ENCODE assay signal across 21 cellular contexts in genomic region chr1:116486424-116486823, GRCh38.
DNase-seq lines count a peak whose midpoint lies in the region; ATAC-seq, FAIRE-seq and TF ChIP-seq lines count a peak whose summit lies in the region.
"Had no signal": no experiment of that assay in that cellular context is flagged by ENCODE, and none has a peak within 500 bp of the region (broad histone marks: within the 10 kb centered on the region; RNA-seq: fewer than 3 reads in every experiment).

No MANE protein-coding gene starts in this region.

- FAIRE-seq in GM12891 (lab: Jason Lieb, UNC): no peak
- FAIRE-seq: pancreas, small intestine had no signal

- intact Hi-C loops in MCF 10A (cut with micrococcal nuclease) (loop anchor here (5.0 to 10.0 kb wide), 3 partner anchors 109 to 682 kb away; no protein-coding TSS in a partner anchor), breast epithelium (cut with DNase I; ENCODE audit: low total_unique reads) (loop anchor here (5.0 to 10.0 kb wide), 2 partner anchors 122 to 334 kb away; no protein-coding TSS in a partner anchor)
- intact Hi-C loops in CD8-positive, alpha-beta T cell (cut with DNase I, micrococcal nuclease): loop anchor here in 1 of 2 experiments (2.0 to 5.0 kb wide), 2 partner anchors 126 to 779 kb away; no protein-coding TSS in a partner anchor

- H3K36me3 Mint-ChIP-seq in MCF 10A (ENCODE audit: insufficient read depth, unreplicated experiment): peaks cover 5% of the 10 kb centered on the region
- H3K36me3 Mint-ChIP-seq in CD8-positive, alpha-beta T cell: no peaks in the 10 kb centered on the region
- H3K36me3 Mint-ChIP-seq: CD4-positive, CD25-positive, alpha-beta regulatory T cell; naive thymus-derived CD4-positive, alpha-beta T cell had no signal

- no peaks in the 10 kb centered on the region for H3K27me3 Mint-ChIP-seq in MCF 10A (ENCODE audit: insufficient read depth, unreplicated experiment)
- no peaks in the 10 kb centered on the region for H3K27me3 Mint-ChIP-seq in CD8-positive, alpha-beta T cell (ENCODE audit: low read depth)
- H3K27me3 Mint-ChIP-seq: CD4-positive, CD25-positive, alpha-beta regulatory T cell had no signal

- no peak overlapping the region for H3K9ac ChIP-seq in adipocyte (ENCODE audit: low read length)

- H3K9me3 ChIP-seq in breast epithelium (no peaks in the 10 kb centered on the region), adipocyte (ENCODE audit: control insufficient read depth, low read length) (no peaks in the 10 kb centered on the region)
- no peaks in the 10 kb centered on the region for H3K9me3 ChIP-seq in CD8-positive, alpha-beta T cell (ENCODE audit: low read length)
- H3K9me3 ChIP-seq: gastroesophageal sphincter, pancreas, SJCRH30, thyroid gland had no signal

- TF ChIP-seq CTCF in MCF 10A (IDR thresholded peaks at IDR 0.05; ENCODE audit: unreplicated experiment) (no peak), breast epithelium (IDR thresholded peaks at IDR 0.05) (no peak), fibroblast of mammary gland (conservative IDR thresholded peaks at IDR 0.05; ENCODE audit: control insufficient read depth, insufficient read depth, low read depth, low read length) (no peak)
- TF ChIP-seq CTCF in CD8-positive, alpha-beta T cell (IDR thresholded peaks at IDR 0.05): no peak

- no peak overlapping the region for H3K27ac Mint-ChIP-seq in MCF 10A (ENCODE audit: low read depth, unreplicated experiment)
- no peak overlapping the region for H3K27ac Mint-ChIP-seq in CD8-positive, alpha-beta T cell
- H3K27ac Mint-ChIP-seq: naive thymus-derived CD4-positive, alpha-beta T cell had no signal

- H3K36me3 ChIP-seq in breast epithelium (no peaks in the 10 kb centered on the region), adipocyte (ENCODE audit: control insufficient read depth, insufficient read depth, low read length, severe bottlenecking) (no peaks in the 10 kb centered on the region)
- no peaks in the 10 kb centered on the region for H3K36me3 ChIP-seq in CD8-positive, alpha-beta T cell (ENCODE audit: insufficient read depth, low read length)
- H3K36me3 ChIP-seq: gastroesophageal sphincter, pancreas, SJCRH30, thyroid gland had no signal

- no peak overlapping the region for H3K4me3 ChIP-seq in breast epithelium
- no peak overlapping the region for H3K4me3 ChIP-seq in adipocyte (ENCODE audit: low read length)
- H3K4me3 ChIP-seq in fibroblast of mammary gland (ENCODE audit: control insufficient read depth, low read depth, low read length): no peak overlapping the region
- H3K4me3 ChIP-seq in CD8-positive, alpha-beta T cell (ENCODE audit: low read depth, low read length): no peak overlapping the region
- H3K4me3 ChIP-seq: gastroesophageal sphincter, pancreas, SJCRH30, thyroid gland had no signal

- no peak for ATAC-seq in GM21390 (IDR thresholded peaks at IDR 0.05; ENCODE audit: unreplicated experiment)
- ATAC-seq in CD8-positive, alpha-beta T cell: no peak
- ATAC-seq: gastroesophageal sphincter; naive thymus-derived CD4-positive, alpha-beta T cell; pancreas had no signal

- H3K4me3 Mint-ChIP-seq in MCF 10A (ENCODE audit: unreplicated experiment): no peak overlapping the region
- H3K4me3 Mint-ChIP-seq in CD8-positive, alpha-beta T cell: no peak overlapping the region
- H3K4me3 Mint-ChIP-seq: CD4-positive, CD25-positive, alpha-beta regulatory T cell; naive thymus-derived CD4-positive, alpha-beta T cell had no signal

- H3K27me3 ChIP-seq in breast epithelium (no peaks in the 10 kb centered on the region), adipocyte (replicated peaks; ENCODE audit: control insufficient read depth, insufficient read depth, low read length) (no peaks in the 10 kb centered on the region)
- no peaks in the 10 kb centered on the region for H3K27me3 ChIP-seq in CD8-positive, alpha-beta T cell (ENCODE audit: insufficient read depth, low read length)
- H3K27me3 ChIP-seq: pancreas, SJCRH30, thyroid gland had no signal

- no peak for TF ChIP-seq POLR2A in breast epithelium (IDR thresholded peaks at IDR 0.05)
- TF ChIP-seq POLR2A in GM12891 (IDR thresholded peaks at IDR 0.05; ENCODE audit: low read depth, low read length): no peak

- DNase-seq in MCF 10A (ENCODE audit: unreplicated experiment) (peak; percentile 80), breast epithelium (ENCODE audit: low spot score in 2 of 2) (no peak), adipocyte (ENCODE audit: low read depth) (peak; percentile 83), fibroblast of mammary gland (ENCODE audit: low read depth) (peak; percentile 94), GM12891 (ENCODE audit: insufficient read length, low spot score) (no peak)
- DNase-seq in activated effector memory CD4-positive, alpha-beta T cell treated with Interleukin-2 at 50 U/mL for 16 hours: no peak
- DNase-seq in CD8-positive, alpha-beta T cell: no peak
- DNase-seq: activated naive CD4-positive, alpha-beta T cell treated with Interleukin-2 at 50 U/mL for 16 hours; CD4-positive, CD25-positive, alpha-beta regulatory T cell; central memory CD4-positive, alpha-beta T cell; DMS79 treated with DMSO at 0.1 percent for 48 hours; naive thymus-derived CD4-positive, alpha-beta T cell; NCI-H2029; NCI-H524; pancreas; SJCRH30; small intestine; thyroid gland had no signal

- CTCF ChIA-PET in MCF 10A (lab: Yijun Ruan, JAX): interaction anchor here (0.6 to 8.7 kb wide), 39 partner anchors 10 to 676 kb away, joined by 3 to 323 read pairs (median 5); no protein-coding TSS in a partner anchor
- CTCF ChIA-PET in CD8-positive, alpha-beta T cell (lab: Charles Lee): interaction anchor here (0.5 to 14.9 kb wide), 33 partner anchors 9 to 363 kb away, joined by 3 to 618 read pairs (median 8); no protein-coding TSS in a partner anchor

- POLR2A ChIA-PET in MCF 10A (lab: Yijun Ruan, JAX): interaction anchor here (2.5 to 5.4 kb wide), 2 partner anchors 110 to 347 kb away, joined by 10 to 33 read pairs; no protein-coding TSS in a partner anchor
- POLR2A ChIA-PET in CD8-positive, alpha-beta T cell (lab: Charles Lee): interaction anchor here (3.3 kb wide), 1 partner anchor 347 kb away, joined by 26 read pairs; no protein-coding TSS in a partner anchor

- H3K27ac ChIP-seq in breast epithelium: peak overlapping the region in 1 of 2 donors; percentile 17
- no peak overlapping the region for H3K27ac ChIP-seq in CD8-positive, alpha-beta T cell (ENCODE audit: low read depth, low read length)
- H3K27ac ChIP-seq: 22Rv1, gastroesophageal sphincter, SJCRH30, thyroid gland had no signal

- H3K4me1 ChIP-seq in breast epithelium: peaks cover 0 to 10% of the 10 kb centered on the region in 2 donors
- H3K4me1 ChIP-seq in adipocyte (ENCODE audit: control insufficient read depth, insufficient read depth, low read length): peaks cover 22% of the 10 kb centered on the region
- H3K4me1 ChIP-seq in CD8-positive, alpha-beta T cell (ENCODE audit: insufficient read depth, low read length): no peaks in the 10 kb centered on the region

- H3K4me1 Mint-ChIP-seq in MCF 10A (ENCODE audit: insufficient read depth, unreplicated experiment): peaks cover 29% of the 10 kb centered on the region
- no peaks in the 10 kb centered on the region for H3K4me1 Mint-ChIP-seq in CD8-positive, alpha-beta T cell (ENCODE audit: low read depth)

- H3K9me3 Mint-ChIP-seq in MCF 10A (ENCODE audit: unreplicated experiment): no peaks in the 10 kb centered on the region
- no peaks in the 10 kb centered on the region for H3K9me3 Mint-ChIP-seq in CD8-positive, alpha-beta T cell
- H3K9me3 Mint-ChIP-seq: CD4-positive, CD25-positive, alpha-beta regulatory T cell had no signal

- BruUV-seq in MCF 10A (replicated peaks; lab: Mats Ljungman, UMichigan): no TSS peak

TF ChIP-seq in GM12891, 5 proteins besides CTCF, POLR2A, EP300 and RAD21:
- TF ChIP-seq POU2F2 (IDR thresholded peaks at IDR 0.05; ENCODE audit: low read depth, low read length): no peak
- TF ChIP-seq POLR2AphosphoS5 (IDR thresholded peaks at IDR 0.05; ENCODE audit: low read depth, low read length): no peak
- no peak for TF ChIP-seq PAX5 (IDR thresholded peaks at IDR 0.05; ENCODE audit: insufficient read depth, low read length, severe bottlenecking)
- TF ChIP-seq SPI1 (IDR thresholded peaks at IDR 0.05; ENCODE audit: low read depth, low read length): no peak
- TF ChIP-seq TAF1 (IDR thresholded peaks at IDR 0.05; ENCODE audit: low read depth, low read length): no peak

Comparison
In these comparisons a context has a peak if more than half of its experiments do, and no peak if none do; other contexts are left out.
1. DNase-seq: peak in MCF 10A (single experiment), adipocyte (single experiment) and fibroblast of mammary gland (single experiment); none in breast epithelium (0 of 2), GM12891 (single experiment), activated effector memory CD4-positive, alpha-beta T cell treated with Interleukin-2 at 50 U/mL for 16 hours (single experiment) and CD8-positive, alpha-beta T cell (0 of 7).